ENCODE assay signal across 8 cellular contexts in genomic region chr3:142904639-142905441, GRCh38. TPM values are rescaled to one million over a fixed set of nuclear protein-coding genes. Genes with fewer than 3 reads are reported as not detected.
A peak's percentile ranks its signal among the peaks of the same experiment; 100 is the strongest.
DNase-seq lines count a peak whose midpoint lies in the region; ATAC-seq, FAIRE-seq and TF ChIP-seq lines count a peak whose summit lies in the region.

No MANE protein-coding gene starts in this region.

- no peak for DNase-seq in D721Med (ENCODE audit: insufficient read length, low spot score)
- peak; percentile 12 for DNase-seq in HFFc6
- DNase-seq in SKM-1 treated with dmso at 0.1 percent for 144 hours (lab: John Stamatoyannopoulos, UW; ENCODE audit: unreplicated experiment), result peak; percentile 24
- no peak for DNase-seq in kidney epithelial cell (ENCODE audit: low read depth)
- no peak for DNase-seq in GOT3 (lab: John Stamatoyannopoulos, UW)
- DNase-seq in body of pancreas, result no peak
- no peak for DNase-seq in medulla oblongata (ENCODE audit: extremely low spot score)

- TF ChIP-seq POLR2A in body of pancreas (IDR thresholded peaks at IDR 0.05), result no peak

- no peaks in the 10 kb centered on the region for H3K9me3 Mint-ChIP-seq in HFFc6

- peaks cover 51% of the 10 kb centered on the region for H3K4me1 Mint-ChIP-seq in HFFc6 (ENCODE audit: low read depth)

- no peaks in the 10 kb centered on the region for H3K9me3 ChIP-seq in body of pancreas

- no peaks in the 10 kb centered on the region for H3K36me3 Mint-ChIP-seq in HFFc6 (ENCODE audit: low read depth)

- TF ChIP-seq CTCF in D721Med (IDR thresholded peaks at IDR 0.05; ENCODE audit: insufficient read depth, missing control alignments) (peak; percentile 38), HFFc6 (IDR thresholded peaks at IDR 0.05) (peak; percentile 30; the same call in 1 of the 2 replicates), kidney epithelial cell (IDR thresholded peaks at IDR 0.05; ENCODE audit: insufficient read depth, low read length, poor library complexity, severe bottlenecking) (peak; percentile 28), body of pancreas (IDR thresholded peaks at IDR 0.05) (no peak)

- peaks cover 2% of the 10 kb centered on the region for H3K27me3 ChIP-seq in kidney epithelial cell (ENCODE audit: control insufficient read depth, insufficient read depth, low read length)
- no peaks in the 10 kb centered on the region for H3K27me3 ChIP-seq in body of pancreas

- H3K27ac ChIP-seq in body of pancreas, result no peak overlapping the region

- H3K4me3 ChIP-seq in kidney epithelial cell (ENCODE audit: low read depth, low read length) (no peak overlapping the region), body of pancreas (no peak overlapping the region)

- WGBS in body of pancreas, 2 donors, result 66% methylated on average over 9 to 11 of the region's 11 CpGs

- no peak for FAIRE-seq in D721Med (lab: Jason Lieb, UNC)

- no peaks in the 10 kb centered on the region for H3K4me1 ChIP-seq in body of pancreas

- no peaks in the 10 kb centered on the region for H3K36me3 ChIP-seq in kidney epithelial cell (ENCODE audit: control insufficient read depth, insufficient read depth, low read length)
- no peaks in the 10 kb centered on the region for H3K36me3 ChIP-seq in body of pancreas (replicated peaks in 1 of 2; ENCODE audit: insufficient read depth in 1 of 2, low read depth in 2 of 2)

- peaks cover 18% of the 10 kb centered on the region for H3K27me3 Mint-ChIP-seq in HFFc6 (ENCODE audit: insufficient read depth)

- H3K27ac Mint-ChIP-seq in HFFc6, result peak overlapping the region; percentile 14; the same call in 1 of the 2 replicates

- intact Hi-C loops in body of pancreas (cut with DNase I), result no loop called here

- no peak overlapping the region for H3K4me3 Mint-ChIP-seq in HFFc6

- ATAC-seq in GM21737 (IDR thresholded peaks at IDR 0.05; ENCODE audit: unreplicated experiment) (no peak), body of pancreas (no peak)

RNA-seq across cellular contexts. Expression of gene PCOLCE2, which starts 16.0 kb away (rescaled TPM):
- 10 to 100 TPM in 4 of 6 experiments, 1 to 10 TPM in 1, under 1 TPM in 1; 0.74 to 17.3 (median 14.6) TPM for total RNA-seq in HFFc6 (2021; fragmentation: NEBNext Ultra II Directional; extraction: Animal tissue kit (Norgen Biotek cat#: 25700))
- total RNA-seq in kidney epithelial cell, result 1.7 and 3.4 TPM in 2 replicates
- total RNA-seq in body of pancreas, result 10 to 100 TPM in 1 of 2 donors, 1 to 10 TPM in 1; 1.6 to 41.5 TPM

RNA-seq across cellular contexts. Expression of gene PAQR9, which starts 58.6 kb away (rescaled TPM):
- total RNA-seq in HFFc6 (2021; fragmentation: NEBNext Ultra II Directional; extraction: Animal tissue kit (Norgen Biotek cat#: 25700)), result under 1 TPM in 4 of 6 experiments, not detected in 2; 0.11 to 0.30 (median 0.17) TPM
- total RNA-seq in kidney epithelial cell (0.08 and 0.48 TPM in 2 replicates), body of pancreas (under 1 TPM; 0.26 to 0.33 TPM)

Comparison
In these comparisons a context has a peak if more than half of its experiments do, and no peak if none do; other contexts are left out.
1. DNase-seq: peak in HFFc6 (single experiment) and SKM-1 treated with dmso at 0.1 percent for 144 hours (single experiment); none in D721Med (single experiment), kidney epithelial cell (single experiment), GOT3 (single experiment), body of pancreas (0 of 4) and medulla oblongata (single experiment).
2. CTCF ChIP-seq: peak in D721Med (single experiment), HFFc6 (single experiment) and kidney epithelial cell (single experiment); none in body of pancreas (0 of 7).